Comparison of ENCODE assay signal across 1 cellular context in genomic region chr13:95356916-95357315, GRCh38.
TF ChIP-seq lines count a peak whose summit lies in the region.

No MANE protein-coding gene starts in this region.

TF ChIP-seq in SK-N-SH, 30 proteins besides CTCF, POLR2A, EP300 and RAD21:
- no peak for TF ChIP-seq ZBTB33 (IDR thresholded peaks at IDR 0.05; ENCODE audit: borderline replicate concordance, low read depth)
- no peak for TF ChIP-seq IRF3 (IDR thresholded peaks at IDR 0.05; ENCODE audit: low read depth, low read length)
- TF ChIP-seq TEAD4 (IDR thresholded peaks at IDR 0.05; ENCODE audit: borderline replicate concordance, insufficient read depth): no peak
- no peak for TF ChIP-seq YY1 (IDR thresholded peaks at IDR 0.05; ENCODE audit: low read depth)
- TF ChIP-seq NRF1 (IDR thresholded peaks at IDR 0.05; ENCODE audit: low read depth, low read length): no peak
- no peak for TF ChIP-seq SMC3 (IDR thresholded peaks at IDR 0.05; ENCODE audit: low read depth, low read length)
- TF ChIP-seq REST (IDR thresholded peaks at IDR 0.05; ENCODE audit: low read depth, low read length): no peak
- no peak for TF ChIP-seq USF2 (IDR thresholded peaks at IDR 0.05; ENCODE audit: borderline replicate concordance, low read depth, low read length)
- no peak for TF ChIP-seq MAX (IDR thresholded peaks at IDR 0.05; ENCODE audit: low read depth)
- TF ChIP-seq FOSL2 (IDR thresholded peaks at IDR 0.05; ENCODE audit: borderline replicate concordance, low read depth): no peak
- no peak for TF ChIP-seq NFIC (IDR thresholded peaks at IDR 0.05; ENCODE audit: borderline replicate concordance)
- TF ChIP-seq RCOR1 (IDR thresholded peaks at IDR 0.05; ENCODE audit: low read length): no peak
- no peak for TF ChIP-seq MXI1 (IDR thresholded peaks at IDR 0.05; ENCODE audit: low read depth, low read length)
- TF ChIP-seq CHD2 (IDR thresholded peaks at IDR 0.05; ENCODE audit: low read length, partially characterized antibody): no peak
